13 cellular contexts compared by ENCODE assay signal in the genomic region with DNA sequence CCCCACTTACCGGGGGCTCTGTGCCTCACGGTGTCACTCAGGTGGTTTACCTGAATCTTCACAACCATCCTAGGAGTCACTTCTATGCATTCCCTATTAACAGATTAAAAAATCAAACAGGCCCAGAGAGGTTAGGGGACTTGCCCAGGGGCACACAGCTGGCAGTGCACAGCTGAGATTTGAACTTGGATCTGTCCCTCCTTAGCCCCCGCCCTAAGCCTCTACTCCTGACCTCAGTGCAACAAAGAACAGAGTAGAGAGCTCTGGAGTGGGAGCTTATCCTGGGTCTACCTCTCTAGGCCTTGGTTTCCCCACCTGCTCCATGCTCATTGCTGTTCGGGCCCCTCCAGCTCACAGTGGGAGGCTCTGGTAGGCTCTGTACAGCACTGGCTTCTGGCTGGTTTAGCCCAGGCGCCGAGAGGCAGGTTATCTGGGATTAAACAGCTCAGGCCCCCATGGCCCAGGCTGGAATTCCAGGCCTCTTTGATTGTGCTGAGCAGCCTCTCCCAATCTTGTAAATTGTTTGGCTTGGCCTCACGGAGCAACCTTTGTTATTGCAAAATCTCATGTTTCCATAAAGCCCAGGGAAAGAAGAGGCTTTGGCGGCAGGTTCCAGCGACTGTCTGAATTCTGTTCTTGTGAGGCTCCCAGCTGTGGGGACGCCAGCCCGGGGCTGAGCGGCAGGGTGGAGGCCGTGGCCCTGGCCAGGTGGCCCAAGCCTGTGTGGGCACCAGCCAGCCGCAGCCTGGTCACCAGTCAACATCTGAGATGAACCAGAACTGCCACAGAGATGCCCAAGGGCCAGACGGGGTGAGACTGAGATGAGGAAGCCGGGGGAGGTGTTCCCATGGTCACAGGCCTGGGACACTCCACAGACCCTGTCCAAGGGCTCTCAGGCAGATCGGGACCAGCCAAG. TPM values are rescaled to one million over a fixed set of nuclear protein-coding genes. Genes with fewer than 3 reads are reported as not detected.
A peak's percentile ranks its signal among the peaks of the same experiment; 100 is the strongest.
DNase-seq lines count a peak whose midpoint lies in the region; ATAC-seq and TF ChIP-seq lines count a peak whose summit lies in the region.
"Had no signal": no experiment of that assay in that cellular context is flagged by ENCODE, and none has a peak within 500 bp of the region (broad histone marks: within the 10 kb centered on the region; RNA-seq: fewer than 3 reads in every experiment).

No MANE protein-coding gene starts in this region.

- 64% methylated on average over 17 of the region's 17 CpGs for WGBS in HUES64

- no peaks in the 10 kb centered on the region for H3K9me2 ChIP-seq in MM.1S (replicated peaks; ENCODE audit: insufficient read depth, low read length)

- H3K9ac ChIP-seq in HUES64 (ENCODE audit: low read depth, low read length) (no peak overlapping the region), MM.1S (ENCODE audit: low read length) (no peak overlapping the region)

- H2AFZ ChIP-seq in MM.1S (ENCODE audit: low read length), result no peak overlapping the region

- ATAC-seq in left lung (peak; percentile 80), HG03354 (IDR thresholded peaks at IDR 0.05; ENCODE audit: poor library complexity, severe bottlenecking, unreplicated experiment) (no peak)

- no peaks in the 10 kb centered on the region for H3F3A ChIP-seq in MM.1S (ENCODE audit: insufficient read depth, low read length)

- no peaks in the 10 kb centered on the region for H3K36me3 ChIP-seq in HUES64 (ENCODE audit: insufficient read depth, low read length)
- H3K36me3 ChIP-seq in left lung, result no peaks in the 10 kb centered on the region
- no peaks in the 10 kb centered on the region for H3K36me3 ChIP-seq in tibial artery
- no peaks in the 10 kb centered on the region for H3K36me3 ChIP-seq in MM.1S (replicated peaks; ENCODE audit: insufficient read depth, low read length)

- no peaks in the 10 kb centered on the region for H4K20me1 ChIP-seq in MM.1S (ENCODE audit: insufficient read depth, low read length)

- H3K9me3 ChIP-seq in HUES64 (ENCODE audit: insufficient read depth, low read depth, low read length) (no peaks in the 10 kb centered on the region), left lung (no peaks in the 10 kb centered on the region), tibial artery (no peaks in the 10 kb centered on the region), MM.1S (replicated peaks; ENCODE audit: insufficient read depth, low read length) (no peaks in the 10 kb centered on the region)

- intact Hi-C loops in left lung (cut with DNase I) (no loop called here), tibial artery (cut with DNase I; ENCODE audit: low total_unique reads) (no loop called here)

- H3K27ac ChIP-seq in HUES64 (ENCODE audit: low read depth, low read length) (peak overlapping the region; percentile 43; the same call in 1 of the 2 replicates), coronary artery (peak overlapping the region; percentile 40 to 73), left lung (peak overlapping the region in 1 of 2 donors; percentile 46), tibial artery (peak overlapping the region; percentile 2 to 49), MM.1S (ENCODE audit: low read length) (no peak overlapping the region)

- peaks cover 19% of the 10 kb centered on the region; the same call in 1 of the 2 replicates for H3K4me1 ChIP-seq in HUES64 (ENCODE audit: insufficient read depth, low read length)
- peaks cover 3 to 5% of the 10 kb centered on the region in 2 donors for H3K4me1 ChIP-seq in left lung
- peaks cover 0 to 14% (median 5%) of the 10 kb centered on the region in 4 donors for H3K4me1 ChIP-seq in tibial artery
- peaks cover 19% of the 10 kb centered on the region for H3K4me1 ChIP-seq in MM.1S (ENCODE audit: low read length)

- peaks cover 3% of the 10 kb centered on the region; the same call in 1 of the 2 replicates for H3K27me3 ChIP-seq in HUES64 (ENCODE audit: insufficient read depth, low read length)
- H3K27me3 ChIP-seq in left lung, result peaks cover 0 to 31% of the 10 kb centered on the region in 2 donors
- peaks cover 0 to 20% of the 10 kb centered on the region in 2 donors for H3K27me3 ChIP-seq in tibial artery
- H3K27me3 ChIP-seq in MM.1S (replicated peaks; ENCODE audit: insufficient read depth, low read length), result peaks cover 86% of the 10 kb centered on the region

- H3K4me2 ChIP-seq in MM.1S (ENCODE audit: low read depth, low read length), result no peak overlapping the region

- no peak for TF ChIP-seq CTCF in coronary artery (IDR thresholded peaks at IDR 0.05)
- no peak for TF ChIP-seq CTCF in left lung (IDR thresholded peaks at IDR 0.05)
- TF ChIP-seq CTCF in tibial artery (IDR thresholded peaks at IDR 0.05), result no peak
- TF ChIP-seq CTCF in MM.1S (IDR thresholded peaks at IDR 0.05; ENCODE audit: low read length), result no peak

- H3K79me2 ChIP-seq in MM.1S (ENCODE audit: low read length), result no peaks in the 10 kb centered on the region

- H3K4me3 ChIP-seq in HUES64 (ENCODE audit: low read length), result no peak overlapping the region
- no peak overlapping the region for H3K4me3 ChIP-seq in coronary artery
- no peak overlapping the region for H3K4me3 ChIP-seq in left lung
- no peak overlapping the region for H3K4me3 ChIP-seq in tibial artery
- no peak overlapping the region for H3K4me3 ChIP-seq in MM.1S (ENCODE audit: low read length)

- DNase-seq in coronary artery (ENCODE audit: low spot score) (no peak), left lung (no peak), tibial artery (peak in 1 of 2 donors; percentile 48), A172 (ENCODE audit: low spot score) (no peak), EL (no peak), MM.1S (no peak)
- DNase-seq: activated CD4-positive, alpha-beta memory T cell treated with anti-CD3 and anti-CD28 coated beads, Interleukin-2, amount 10 ng/mL, durations not matched to agents 7 days and 5 days; activated naive CD4-positive, alpha-beta T cell treated with anti-CD3 and anti-CD28 coated beads, Interleukin-2, amount 50 U/mL, for 16 hours; effector memory CD4-positive, alpha-beta T cell; NCI-H1092; NK-92 treated with Interleukin-12 subunit alpha and Interleukin-12 subunit beta, amount 100 ng/mL, for 24 hours had no signal

RNA-seq across cellular contexts. Expression of gene SHISAL1, which starts 28.9 kb away (rescaled TPM):
- 4.3 TPM for polyA plus RNA-seq in HUES64 (2013, experiment 1 of 2)
- polyA plus RNA-seq in HUES64 (2013, experiment 2 of 2), result 4.4 TPM
- total RNA-seq in left lung, result under 1 TPM; 0.79 to 0.84 TPM
- total RNA-seq in A172 (2014; rRNA removed; shearing (Covaris generic)), result 2.6 and 3.1 TPM in 2 replicates
- total RNA-seq: activated CD4-positive, alpha-beta memory T cell treated with anti-CD3 and anti-CD28 coated beads, Interleukin-2, amount 10 ng/mL, durations not matched to agents 7 days and 5 days had no signal
